Comparison of ENCODE assay signal across 1 cellular context in genomic region chr17:75103601-75104554, GRCh38.
TF ChIP-seq lines count a peak whose summit lies in the region.

No MANE protein-coding gene starts in this region.

TF ChIP-seq in WTC11, 78 proteins besides CTCF, POLR2A, EP300 and RAD21 (continued from another document):
- TF ChIP-seq, protein P1, sequence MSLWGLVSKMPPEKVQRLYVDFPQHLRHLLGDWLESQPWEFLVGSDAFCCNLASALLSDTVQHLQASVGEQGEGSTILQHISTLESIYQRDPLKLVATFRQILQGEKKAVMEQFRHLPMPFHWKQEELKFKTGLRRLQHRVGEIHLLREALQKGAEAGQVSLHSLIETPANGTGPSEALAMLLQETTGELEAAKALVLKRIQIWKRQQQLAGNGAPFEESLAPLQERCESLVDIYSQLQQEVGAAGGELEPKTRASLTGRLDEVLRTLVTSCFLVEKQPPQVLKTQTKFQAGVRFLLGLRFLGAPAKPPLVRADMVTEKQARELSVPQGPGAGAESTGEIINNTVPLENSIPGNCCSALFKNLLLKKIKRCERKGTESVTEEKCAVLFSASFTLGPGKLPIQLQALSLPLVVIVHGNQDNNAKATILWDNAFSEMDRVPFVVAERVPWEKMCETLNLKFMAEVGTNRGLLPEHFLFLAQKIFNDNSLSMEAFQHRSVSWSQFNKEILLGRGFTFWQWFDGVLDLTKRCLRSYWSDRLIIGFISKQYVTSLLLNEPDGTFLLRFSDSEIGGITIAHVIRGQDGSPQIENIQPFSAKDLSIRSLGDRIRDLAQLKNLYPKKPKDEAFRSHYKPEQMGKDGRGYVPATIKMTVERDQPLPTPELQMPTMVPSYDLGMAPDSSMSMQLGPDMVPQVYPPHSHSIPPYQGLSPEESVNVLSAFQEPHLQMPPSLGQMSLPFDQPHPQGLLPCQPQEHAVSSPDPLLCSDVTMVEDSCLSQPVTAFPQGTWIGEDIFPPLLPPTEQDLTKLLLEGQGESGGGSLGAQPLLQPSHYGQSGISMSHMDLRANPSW (CRISPR knock-in tag; conservative IDR thresholded peaks at IDR 0.05; ENCODE audit: low read depth): no peak
- TF ChIP-seq IRF2 (CRISPR knock-in tag; IDR thresholded peaks at IDR 0.05; ENCODE audit: borderline replicate concordance, low read depth): no peak
- TF ChIP-seq NFE2L1 (CRISPR knock-in tag; IDR thresholded peaks at IDR 0.05): no peak
- TF ChIP-seq, protein P2, sequence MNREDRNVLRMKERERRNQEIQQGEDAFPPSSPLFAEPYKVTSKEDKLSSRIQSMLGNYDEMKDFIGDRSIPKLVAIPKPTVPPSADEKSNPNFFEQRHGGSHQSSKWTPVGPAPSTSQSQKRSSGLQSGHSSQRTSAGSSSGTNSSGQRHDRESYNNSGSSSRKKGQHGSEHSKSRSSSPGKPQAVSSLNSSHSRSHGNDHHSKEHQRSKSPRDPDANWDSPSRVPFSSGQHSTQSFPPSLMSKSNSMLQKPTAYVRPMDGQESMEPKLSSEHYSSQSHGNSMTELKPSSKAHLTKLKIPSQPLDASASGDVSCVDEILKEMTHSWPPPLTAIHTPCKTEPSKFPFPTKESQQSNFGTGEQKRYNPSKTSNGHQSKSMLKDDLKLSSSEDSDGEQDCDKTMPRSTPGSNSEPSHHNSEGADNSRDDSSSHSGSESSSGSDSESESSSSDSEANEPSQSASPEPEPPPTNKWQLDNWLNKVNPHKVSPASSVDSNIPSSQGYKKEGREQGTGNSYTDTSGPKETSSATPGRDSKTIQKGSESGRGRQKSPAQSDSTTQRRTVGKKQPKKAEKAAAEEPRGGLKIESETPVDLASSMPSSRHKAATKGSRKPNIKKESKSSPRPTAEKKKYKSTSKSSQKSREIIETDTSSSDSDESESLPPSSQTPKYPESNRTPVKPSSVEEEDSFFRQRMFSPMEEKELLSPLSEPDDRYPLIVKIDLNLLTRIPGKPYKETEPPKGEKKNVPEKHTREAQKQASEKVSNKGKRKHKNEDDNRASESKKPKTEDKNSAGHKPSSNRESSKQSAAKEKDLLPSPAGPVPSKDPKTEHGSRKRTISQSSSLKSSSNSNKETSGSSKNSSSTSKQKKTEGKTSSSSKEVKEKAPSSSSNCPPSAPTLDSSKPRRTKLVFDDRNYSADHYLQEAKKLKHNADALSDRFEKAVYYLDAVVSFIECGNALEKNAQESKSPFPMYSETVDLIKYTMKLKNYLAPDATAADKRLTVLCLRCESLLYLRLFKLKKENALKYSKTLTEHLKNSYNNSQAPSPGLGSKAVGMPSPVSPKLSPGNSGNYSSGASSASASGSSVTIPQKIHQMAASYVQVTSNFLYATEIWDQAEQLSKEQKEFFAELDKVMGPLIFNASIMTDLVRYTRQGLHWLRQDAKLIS (CRISPR knock-in tag; IDR thresholded peaks at IDR 0.05; ENCODE audit: borderline replicate concordance): no peak
- no peak for TF ChIP-seq ATF3 (CRISPR knock-in tag; conservative IDR thresholded peaks at IDR 0.05)
- TF ChIP-seq MXD4 (CRISPR knock-in tag; IDR thresholded peaks at IDR 0.05; ENCODE audit: borderline replicate concordance): no peak
- no peak for TF ChIP-seq ATF1 (CRISPR knock-in tag; IDR thresholded peaks at IDR 0.05)
- no peak for TF ChIP-seq PRRX2 (CRISPR knock-in tag; IDR thresholded peaks at IDR 0.05)
- TF ChIP-seq GABPB1 (CRISPR knock-in tag; IDR thresholded peaks at IDR 0.05): no peak
- no peak for TF ChIP-seq ZSCAN18 (CRISPR knock-in tag; IDR thresholded peaks at IDR 0.05)
- TF ChIP-seq ZNF121 (CRISPR knock-in tag; IDR thresholded peaks at IDR 0.05): no peak
- no peak for TF ChIP-seq ERG (CRISPR knock-in tag; IDR thresholded peaks at IDR 0.05)
- no peak for TF ChIP-seq ZNF232 (CRISPR knock-in tag; IDR thresholded peaks at IDR 0.05)
- TF ChIP-seq ZNF281 (CRISPR knock-in tag; IDR thresholded peaks at IDR 0.05): no peak
